Comparison of ENCODE assay signal across 20 cellular contexts in the genomic region with DNA sequence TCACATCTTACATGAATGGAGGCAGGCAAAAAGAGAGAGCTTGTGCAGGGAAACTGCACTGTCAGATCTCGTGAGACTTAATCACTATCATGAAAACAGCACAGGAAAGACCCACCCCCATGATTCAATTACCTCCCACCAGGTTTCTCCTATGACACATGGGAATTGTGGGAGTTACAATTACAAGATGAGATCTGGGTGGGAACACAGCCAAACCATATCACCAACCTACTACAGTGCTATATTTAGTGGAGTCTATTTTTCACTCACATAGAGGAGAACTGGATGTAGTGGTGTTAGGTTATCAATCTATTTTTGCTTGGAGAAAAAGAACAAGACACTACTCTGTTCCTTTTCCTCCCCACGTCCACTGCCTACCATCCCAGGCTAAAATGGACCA.
"Had no signal": no experiment of that assay in that cellular context is flagged by ENCODE, and none has a peak within 500 bp of the region (broad histone marks: within the 10 kb centered on the region; RNA-seq: fewer than 3 reads in every experiment).

No MANE protein-coding gene starts in this region.

- H3K36me3 ChIP-seq: heart left ventricle, lower lobe of right lung, prostate gland, right lobe of liver, spleen, tibial nerve had no signal

- H3K4me3 ChIP-seq: coronary artery, heart left ventricle, lower lobe of right lung, prostate gland, right lobe of liver, spleen, testis, tibial nerve had no signal

- H3K27me3 ChIP-seq: heart left ventricle, right lobe of liver, spleen, testis, tibial nerve had no signal

- H3K4me1 ChIP-seq: lower lobe of right lung, parathyroid adenoma, prostate gland, right lobe of liver, spleen, testis had no signal

- H3K9ac ChIP-seq: parathyroid adenoma had no signal

- H2AFZ ChIP-seq: parathyroid adenoma had no signal

- H3K27ac ChIP-seq: coronary artery, heart left ventricle, lower lobe of right lung, parathyroid adenoma, prostate gland, right lobe of liver, spleen, testis, tibial nerve had no signal

- DNase-seq: effector CD4-positive, alpha-beta T cell; endodermal cell; erythroblast; foreskin melanocyte; heart left ventricle; hippocampal formation; kidney glomerular epithelial cell; lower lobe of right lung; naive B cell; retina; right lobe of liver; spleen; stimulated activated CD4-positive, alpha-beta T cell treated with anti-CD3 and anti-CD28 coated beads, Interleukin-15, amount 100 ng/mL, for 24 hours; stimulated activated CD4-positive, alpha-beta T cell treated with anti-CD3 and anti-CD28 coated beads, Interleukin-1b, Interleukin-23, amount 100 ng/mL, for 48 hours; stimulated activated CD4-positive, alpha-beta T cell treated with anti-CD3 and anti-CD28 coated beads, Interleukin-4, amount 100 ng/mL, for 24 hours; testis had no signal

- H3K79me2 ChIP-seq: parathyroid adenoma had no signal

- H3K9me3 ChIP-seq: lower lobe of right lung, prostate gland, right lobe of liver, spleen, testis, tibial nerve had no signal
